Comparison of ENCODE assay signal across 8 cellular contexts in the genomic region with DNA sequence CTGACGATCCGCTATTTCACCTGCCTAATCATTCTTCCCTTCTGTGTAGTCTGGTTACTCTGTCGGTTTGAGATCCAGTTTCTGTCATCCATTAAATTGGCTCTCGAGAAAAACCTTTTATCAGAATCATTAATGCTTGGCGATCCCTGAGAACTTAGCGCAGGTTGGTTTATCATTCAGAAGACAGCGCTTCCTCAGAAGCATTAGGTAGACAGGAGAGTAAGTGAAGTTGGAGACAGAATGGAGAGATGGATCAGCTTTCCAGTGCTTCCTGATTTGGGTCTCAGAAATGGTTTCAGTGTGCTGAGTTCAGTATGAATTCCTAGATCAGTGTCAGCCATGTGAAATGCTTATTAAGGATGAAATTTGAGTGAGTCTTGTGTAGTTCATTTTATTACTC. TPM values are rescaled to one million over a fixed set of nuclear protein-coding genes. Genes with fewer than 3 reads are reported as not detected.
DNase-seq lines count a peak whose midpoint lies in the region; TF ChIP-seq lines count a peak whose summit lies in the region.

No MANE protein-coding gene starts in this region.

- H3K36me3 ChIP-seq in SJCRH30 = peaks cover 46% of the 10 kb centered on the region

- H3K27ac ChIP-seq in 22Rv1 (peak overlapping the region; percentile 100), SJCRH30 (peak overlapping the region; percentile 100)

- H3K4me3 ChIP-seq in GM12864 (ENCODE audit: low read depth, low read length) = peak overlapping the region; percentile 74
- H3K4me3 ChIP-seq in SJCRH30 = peak overlapping the region; percentile 89

- H3K4me1 ChIP-seq in SJCRH30 = peaks cover 8% of the 10 kb centered on the region

- TF ChIP-seq CTCF in 22Rv1 (IDR thresholded peaks at IDR 0.05) = no peak
- no peak for TF ChIP-seq CTCF in GM12864 (IDR thresholded peaks at IDR 0.05; ENCODE audit: low read depth, low read length, missing control alignments)

- DNase-seq in GM12864 (ENCODE audit: low read depth) = no peak
- peak in 1 of 2 experiments; percentile 53 for DNase-seq in SJCRH30
- peak; percentile 39 for DNase-seq in fibroblast of peridontal ligament (ENCODE audit: extremely low read depth)
- DNase-seq in retina = peak; percentile 23
- no peak for DNase-seq in OCI-M2 (lab: John Stamatoyannopoulos, UW; ENCODE audit: unreplicated experiment)
- no peak for DNase-seq in activated gamma-delta T cell (lab: John Stamatoyannopoulos, UW)
- DNase-seq in GM19238 (ENCODE audit: insufficient read length, low spot score) = no peak

- H3K9me3 ChIP-seq in SJCRH30 (replicated peaks) = no peaks in the 10 kb centered on the region

- H3K27me3 ChIP-seq in SJCRH30 = no peaks in the 10 kb centered on the region

RNA-seq across cellular contexts. Expression of a gene that starts 1.3 kb away (rescaled TPM):
- total RNA-seq in SJCRH30 (2014; rRNA removed; shearing (Covaris generic)) = 143 and 165 TPM in 2 replicates

Comparison
In these comparisons a context has a peak if more than half of its experiments do, and no peak if none do; other contexts are left out.
1. DNase-seq: peak in fibroblast of peridontal ligament (single experiment) and retina (single experiment); none in GM12864 (single experiment), OCI-M2 (single experiment), activated gamma-delta T cell (single experiment) and GM19238 (single experiment).